In the genomic region with DNA sequence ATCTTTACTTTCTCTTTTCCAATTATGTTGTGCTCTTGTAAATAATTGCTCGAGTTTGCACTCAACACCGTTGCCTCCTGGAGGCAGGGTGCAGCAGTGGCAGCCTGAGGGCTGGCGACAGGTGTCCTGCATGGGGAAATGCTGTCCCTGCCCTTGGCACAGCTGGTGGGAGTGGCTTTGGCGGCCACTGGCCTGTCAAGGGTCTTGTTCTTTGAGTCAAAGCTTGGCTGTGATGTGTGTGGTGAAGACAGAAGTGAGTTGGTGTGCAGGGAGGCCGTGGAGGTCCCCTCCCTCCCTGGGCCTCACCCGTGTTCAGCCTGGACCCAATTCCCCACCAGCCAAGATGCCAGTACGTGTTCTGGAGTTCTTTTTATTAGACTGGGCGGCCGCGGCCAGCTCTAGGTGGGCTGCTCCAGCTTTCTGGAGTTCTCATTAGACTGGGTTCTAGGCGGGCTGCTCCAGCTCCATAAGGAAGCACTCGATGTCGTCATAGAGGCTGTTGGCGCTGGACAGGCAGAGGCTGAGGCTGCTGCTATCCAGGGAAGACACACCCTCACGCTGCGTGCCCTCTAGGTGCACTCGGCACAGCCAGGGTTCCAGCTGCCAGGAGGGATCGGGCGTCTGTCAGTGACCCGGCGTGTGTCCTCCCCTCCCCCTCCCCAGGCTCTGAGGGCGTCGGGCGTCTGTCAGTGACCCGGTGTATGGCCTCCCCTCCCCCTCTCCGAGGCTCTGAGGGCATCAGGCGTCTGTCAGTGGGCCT, we compare ENCODE assay signal across 8 cellular contexts. TPM values are rescaled to one million over a fixed set of nuclear protein-coding genes. Genes with fewer than 3 reads are reported as not detected.
A peak's percentile ranks its signal among the peaks of the same experiment; 100 is the strongest.
DNase-seq lines count a peak whose midpoint lies in the region; ATAC-seq and TF ChIP-seq lines count a peak whose summit lies in the region.

No MANE protein-coding gene starts in this region.

- peaks cover 29% of the 10 kb centered on the region for H3K4me1 ChIP-seq in CD4-positive, alpha-beta memory T cell (ENCODE audit: insufficient read depth, low read length)

- H3K27ac Mint-ChIP-seq in CD4-positive, alpha-beta memory T cell: peak overlapping the region; percentile 72 to 95 (median 93)
- peak overlapping the region; percentile 35 to 88 for H3K27ac Mint-ChIP-seq in activated naive CD4-positive, alpha-beta T cell treated with anti-CD3 and anti-CD28 coated beads, Interleukin-2, amount 50 U/mL, for 72 hours
- peak overlapping the region; percentile 77 for H3K27ac Mint-ChIP-seq in mesothelial cell of epicardium

- CTCF ChIA-PET in CD4-positive, alpha-beta memory T cell (lab: Charles Lee; ENCODE audit: partially characterized antibody): no interaction called here

- peaks cover 47% of the 10 kb centered on the region for H3K36me3 ChIP-seq in CD4-positive, alpha-beta memory T cell (ENCODE audit: insufficient read depth, low read length)

- H3K9me3 Mint-ChIP-seq in CD4-positive, alpha-beta memory T cell: peaks cover 0 to 4% (median 0%) of the 10 kb centered on the region in 8 donors
- H3K9me3 Mint-ChIP-seq in activated naive CD4-positive, alpha-beta T cell treated with anti-CD3 and anti-CD28 coated beads, Interleukin-2, amount 50 U/mL, for 72 hours: no peaks in the 10 kb centered on the region
- H3K9me3 Mint-ChIP-seq in mesothelial cell of epicardium: no peaks in the 10 kb centered on the region

- H3K4me3 ChIP-seq in CD4-positive, alpha-beta memory T cell (ENCODE audit: low read length in 2 of 2): no peak overlapping the region
- H3K4me3 ChIP-seq in HL-60 (replicated peaks; ENCODE audit: insufficient read depth, low read length): no peak overlapping the region

- in situ Hi-C loops in G401 (cut with HindIII; ENCODE audit: low sequenced_read_pairs): no loop called here

- H3K4me1 Mint-ChIP-seq in CD4-positive, alpha-beta memory T cell: peaks cover 6 to 35% (median 20%) of the 10 kb centered on the region in 4 donors
- H3K4me1 Mint-ChIP-seq in mesothelial cell of epicardium: peaks cover 12% of the 10 kb centered on the region

- peak overlapping the region in 3 of 8 donors; percentile 8 to 46 (median 12) for H3K4me3 Mint-ChIP-seq in CD4-positive, alpha-beta memory T cell
- no peak overlapping the region for H3K4me3 Mint-ChIP-seq in mesothelial cell of epicardium

- ATAC-seq in activated naive CD4-positive, alpha-beta T cell treated with anti-CD3 and anti-CD28 coated beads, Interleukin-2, amount 50 U/mL, for 72 hours: no peak
- ATAC-seq in HG03159 (IDR thresholded peaks at IDR 0.05; ENCODE audit: unreplicated experiment): no peak

- no peaks in the 10 kb centered on the region for H3K27me3 Mint-ChIP-seq in CD4-positive, alpha-beta memory T cell
- no peaks in the 10 kb centered on the region for H3K27me3 Mint-ChIP-seq in mesothelial cell of epicardium (ENCODE audit: low read depth)

- POLR2A ChIA-PET in CD4-positive, alpha-beta memory T cell (lab: Charles Lee; ENCODE audit: partially characterized antibody): interaction anchor here (0.8 to 4.1 kb wide), 16 partner anchors 11 to 184 kb away, joined by 3 to 27 read pairs (median 4); a partner anchor contains a TSS

- H3K27me3 ChIP-seq in CD4-positive, alpha-beta memory T cell (ENCODE audit: insufficient read depth, low read length): no peaks in the 10 kb centered on the region
- H3K27me3 ChIP-seq in HL-60 (ENCODE audit: insufficient read depth, poor library complexity, severe bottlenecking): no peaks in the 10 kb centered on the region

- intact Hi-C loops in CD4-positive, alpha-beta memory T cell (cut with micrococcal nuclease): loop anchor here (2.0 kb wide), 2 partner anchors 52 to 110 kb away; a partner anchor contains a TSS

- peaks cover 4 to 25% of the 10 kb centered on the region in 2 donors for H3K36me3 Mint-ChIP-seq in CD4-positive, alpha-beta memory T cell
- H3K36me3 Mint-ChIP-seq in activated naive CD4-positive, alpha-beta T cell treated with anti-CD3 and anti-CD28 coated beads, Interleukin-2, amount 50 U/mL, for 72 hours: peaks cover 0 to 13% of the 10 kb centered on the region in 2 donors
- H3K36me3 Mint-ChIP-seq in mesothelial cell of epicardium: peaks cover 12% of the 10 kb centered on the region

- H3K27ac ChIP-seq in CD4-positive, alpha-beta memory T cell (ENCODE audit: low read depth, low read length): peak overlapping the region; percentile 96
- no peak overlapping the region for H3K27ac ChIP-seq in HL-60 (replicated peaks)

- TF ChIP-seq CTCF in HL-60 (IDR thresholded peaks at IDR 0.05; ENCODE audit: insufficient read depth, low read length) (peak; percentile 53), mesothelial cell of epicardium (IDR thresholded peaks at IDR 0.05; ENCODE audit: unreplicated experiment) (peak; percentile 18)

- DNase-seq in CD4-positive, alpha-beta memory T cell: peak in 1 of 5 donors; percentile 45
- peak in 1 of 2 experiments; percentile 37 for DNase-seq in HL-60 (ENCODE audit: low read depth in 1 of 2, low spot score in 1 of 2)
- DNase-seq in activated naive CD4-positive, alpha-beta T cell treated with anti-CD3 and anti-CD28 coated beads, Interleukin-2, amount 50 U/mL, for 72 hours (ENCODE audit: low spot score in 2 of 2): no peak
- DNase-seq in mesothelial cell of epicardium (ENCODE audit: low spot score in 2 of 2, unreplicated experiment in 2 of 2): no peak
- DNase-seq in NCI-H524 treated with DMSO at 0.1 percent for 48 hours (lab: John Stamatoyannopoulos, UW): no peak
- DNase-seq in GOT3 (lab: John Stamatoyannopoulos, UW): no peak
- DNase-seq in G401 (ENCODE audit: low spot score): no peak

- no peaks in the 10 kb centered on the region for H3K9me3 ChIP-seq in CD4-positive, alpha-beta memory T cell (ENCODE audit: control insufficient read depth in 1 of 2, low read length in 2 of 2)

RNA-seq across cellular contexts. Expression of a gene that starts 3.4 kb away (rescaled TPM):
- 10 to 100 TPM; 67.6 to 76.6 TPM for total RNA-seq in CD4-positive, alpha-beta memory T cell
- polyA plus RNA-seq in CD4-positive, alpha-beta memory T cell: 10 to 100 TPM; 20.8 to 37.4 TPM
- total RNA-seq in activated naive CD4-positive, alpha-beta T cell treated with anti-CD3 and anti-CD28 coated beads, Interleukin-2, amount 50 U/mL, for 72 hours: 100 to 1,000 TPM in 1 of 2 donors, 10 to 100 TPM in 1; 25.3 to 104 TPM
- 20.8 to 24.5 TPM (median 21.9 TPM) in 3 replicates for total RNA-seq in mesothelial cell of epicardium
- total RNA-seq in G401 (2014; rRNA removed; shearing (Covaris generic)): 1.1 and 3.6 TPM in 2 replicates

RNA-seq across cellular contexts. Expression of a gene that starts 12.4 kb away (rescaled TPM):
- not detected for total RNA-seq in CD4-positive, alpha-beta memory T cell
- polyA plus RNA-seq in CD4-positive, alpha-beta memory T cell: not detected
- not detected for total RNA-seq in activated naive CD4-positive, alpha-beta T cell treated with anti-CD3 and anti-CD28 coated beads, Interleukin-2, amount 50 U/mL, for 72 hours
- total RNA-seq in mesothelial cell of epicardium: 0.27 to 0.58 TPM (median 0.34 TPM) in 3 replicates
- total RNA-seq in G401 (2014; rRNA removed; shearing (Covaris generic)): not detected in 2 replicates

RNA-seq across cellular contexts. Expression of a gene that starts 14.6 kb away (rescaled TPM):
- total RNA-seq in CD4-positive, alpha-beta memory T cell: not detected
- not detected for polyA plus RNA-seq in CD4-positive, alpha-beta memory T cell
- not detected for total RNA-seq in activated naive CD4-positive, alpha-beta T cell treated with anti-CD3 and anti-CD28 coated beads, Interleukin-2, amount 50 U/mL, for 72 hours
- 1.2 to 1.7 TPM (median 1.3 TPM) in 3 replicates for total RNA-seq in mesothelial cell of epicardium
- not detected in 2 replicates for total RNA-seq in G401 (2014; rRNA removed; shearing (Covaris generic))

RNA-seq across cellular contexts. Expression of a gene that starts 24.7 kb away (rescaled TPM):
- 1 to 10 TPM in 1 of 2 experiments, under 1 TPM in 1; 0.64 to 1.0 TPM for total RNA-seq in CD4-positive, alpha-beta memory T cell
- not detected for polyA plus RNA-seq in CD4-positive, alpha-beta memory T cell
- total RNA-seq in activated naive CD4-positive, alpha-beta T cell treated with anti-CD3 and anti-CD28 coated beads, Interleukin-2, amount 50 U/mL, for 72 hours: 1 to 10 TPM in 1 of 2 donors, under 1 TPM in 1; 0.60 to 5.6 TPM
- total RNA-seq in mesothelial cell of epicardium: 2.1 to 3.1 TPM (median 2.5 TPM) in 3 replicates
- not detected in 2 replicates for total RNA-seq in G401 (2014; rRNA removed; shearing (Covaris generic))

RNA-seq across cellular contexts. Expression of a gene that starts 36.1 kb away (rescaled TPM):
- total RNA-seq in CD4-positive, alpha-beta memory T cell: 10 to 100 TPM; 49.2 to 54.5 TPM
- 10 to 100 TPM in 1 of 2 donors, under 1 TPM in 1; 0.93 to 17.0 TPM for polyA plus RNA-seq in CD4-positive, alpha-beta memory T cell
- 10 to 100 TPM; 37.3 to 47.1 TPM for total RNA-seq in activated naive CD4-positive, alpha-beta T cell treated with anti-CD3 and anti-CD28 coated beads, Interleukin-2, amount 50 U/mL, for 72 hours
- total RNA-seq in mesothelial cell of epicardium: 48.2 to 51.1 TPM (median 49.7 TPM) in 3 replicates
- 34.8 and 39.3 TPM in 2 replicates for total RNA-seq in G401 (2014; rRNA removed; shearing (Covaris generic))
